ENCODE assay signal across 10 cellular contexts in genomic region chr2:6864251-6864758, GRCh38. TPM values are rescaled to one million over a fixed set of nuclear protein-coding genes. Genes with fewer than 3 reads are reported as not detected.
DNase-seq lines count a peak whose midpoint lies in the region; ATAC-seq and TF ChIP-seq lines count a peak whose summit lies in the region.
"Had no signal": no experiment of that assay in that cellular context is flagged by ENCODE, and none has a peak within 500 bp of the region (broad histone marks: within the 10 kb centered on the region; RNA-seq: fewer than 3 reads in every experiment).

No MANE protein-coding gene starts in this region.

- DNase-seq in heart left ventricle: no peak
- no peak for DNase-seq in Right ventricle myocardium inferior (ENCODE audit: missing footprints)
- DNase-seq in activated T-helper 1 cell treated with anti-CD3 and anti-CD28 coated beads, Interleukin-12 subunit alpha, Interleukin-12 subunit beta, Interleukin-2, Interleukin-4 antibody, amounts not matched to agents 30 ng/mL and 10 ng/mL and 1 ng/mL, durations not matched to agents 14 hours and 24 hours and 36 hours (ENCODE audit: low spot score): no peak
- peak; percentile 8 for DNase-seq in mesenchymal stem cell
- no peak for DNase-seq in type B pancreatic cell (ENCODE audit: extremely low spot score, unreplicated experiment)
- DNase-seq in Peyer's patch: no peak
- no peak for DNase-seq in RPMI8226
- DNase-seq in Ammon's horn (ENCODE audit: low spot score): no peak
- DNase-seq: kidney glomerular epithelial cell had no signal

- TF ChIP-seq POLR2A in heart left ventricle (IDR thresholded peaks at IDR 0.05) (no peak), Peyer's patch (IDR thresholded peaks at IDR 0.05) (no peak)

- H3K27ac Mint-ChIP-seq in activated T-helper 1 cell treated with anti-CD3 and anti-CD28 coated beads, Interleukin-12 subunit alpha, Interleukin-12 subunit beta, Interleukin-2, Interleukin-4 antibody, amounts not matched to agents 30 ng/mL and 10 ng/mL and 1 ng/mL, durations not matched to agents 14 hours and 24 hours and 36 hours: peak overlapping the region; percentile 68
- H3K27ac Mint-ChIP-seq in type B pancreatic cell: no peak overlapping the region

- H3K23ac ChIP-seq in mesenchymal stem cell (ENCODE audit: low read length in 2 of 2): no peak overlapping the region

- H4K91ac ChIP-seq in mesenchymal stem cell (ENCODE audit: low read length): no peak overlapping the region

- intact Hi-C loops in heart left ventricle (cut with DNase I): no loop called here
- intact Hi-C loops in Right ventricle myocardium inferior (cut with DNase I): no loop called here
- intact Hi-C loops in activated T-helper 1 cell treated with anti-CD3 and anti-CD28 coated beads, Interleukin-12 subunit alpha, Interleukin-12 subunit beta, Interleukin-2, Interleukin-4 antibody, amounts not matched to agents 30 ng/mL and 10 ng/mL and 1 ng/mL, durations not matched to agents 14 hours and 24 hours and 36 hours (cut with micrococcal nuclease): no loop called here

- no peak overlapping the region for H3K14ac ChIP-seq in mesenchymal stem cell (ENCODE audit: low read length in 2 of 2)

- H3K4me3 Mint-ChIP-seq in activated T-helper 1 cell treated with anti-CD3 and anti-CD28 coated beads, Interleukin-12 subunit alpha, Interleukin-12 subunit beta, Interleukin-2, Interleukin-4 antibody, amounts not matched to agents 30 ng/mL and 10 ng/mL and 1 ng/mL, durations not matched to agents 14 hours and 24 hours and 36 hours: peak overlapping the region; percentile 74
- H3K4me3 Mint-ChIP-seq in type B pancreatic cell: peak overlapping the region; percentile 71

- TF ChIP-seq CTCF in heart left ventricle (IDR thresholded peaks at IDR 0.05): no peak
- no peak for TF ChIP-seq CTCF in type B pancreatic cell (conservative IDR thresholded peaks at IDR 0.05)
- TF ChIP-seq CTCF in Peyer's patch (IDR thresholded peaks at IDR 0.05): no peak

- H3K4me2 ChIP-seq in mesenchymal stem cell (ENCODE audit: low read length, poor library complexity, severe bottlenecking): no peak overlapping the region

- H3K4me3 ChIP-seq in heart left ventricle: peak overlapping the region; percentile 58 to 92 (median 80)
- peak overlapping the region in 1 of 2 experiments; percentile 95 for H3K4me3 ChIP-seq in mesenchymal stem cell (ENCODE audit: insufficient read depth in 1 of 2, low read depth in 1 of 2, low read length in 2 of 2)
- H3K4me3 ChIP-seq in Peyer's patch: peak overlapping the region in 2 of 4 donors; percentile 88 to 98

- WGBS in heart left ventricle, 4 donors: 43 to 52% (median 46%) methylated on average over 8 of the region's 8 CpGs
- WGBS in mesenchymal stem cell: 77% methylated on average over 8 of the region's 8 CpGs

- no peak overlapping the region for H2AK5ac ChIP-seq in mesenchymal stem cell (ENCODE audit: low read length, severe bottlenecking)

- no peak overlapping the region for H2BK5ac ChIP-seq in mesenchymal stem cell (ENCODE audit: low read depth, low read length, poor library complexity, severe bottlenecking)

- H3K4me1 ChIP-seq in heart left ventricle (peaks cover 0 to 34% (median 24%) of the 10 kb centered on the region in 12 donors), mesenchymal stem cell (ENCODE audit: control insufficient read depth, insufficient read depth, low read depth, low read length) (peaks cover 12% of the 10 kb centered on the region), Peyer's patch (peaks cover 0 to 19% (median 0%) of the 10 kb centered on the region in 4 donors)

- peak overlapping the region in 11 of 12 donors; percentile 70 to 93 (median 91) for H3K27ac ChIP-seq in heart left ventricle
- no peak overlapping the region for H3K27ac ChIP-seq in mesenchymal stem cell (ENCODE audit: low read length, poor library complexity, severe bottlenecking)
- H3K27ac ChIP-seq in Peyer's patch: peak overlapping the region in 1 of 4 donors; percentile 93
- H3K27ac ChIP-seq: epithelial cell of prostate had no signal

- ATAC-seq in heart left ventricle (no peak), Right ventricle myocardium inferior (no peak)

- H2BK15ac ChIP-seq in mesenchymal stem cell (ENCODE audit: low read depth, poor library complexity, severe bottlenecking): no peak overlapping the region

- H3K18ac ChIP-seq in mesenchymal stem cell (ENCODE audit: low read depth in 1 of 2, low read length in 2 of 2): no peak overlapping the region

- H3K79me1 ChIP-seq in mesenchymal stem cell (replicated peaks; ENCODE audit: low read length, poor library complexity, severe bottlenecking): no peaks in the 10 kb centered on the region

- no peak overlapping the region for H4K8ac ChIP-seq in mesenchymal stem cell (ENCODE audit: low read length)

- H3K4ac ChIP-seq in mesenchymal stem cell (ENCODE audit: low read depth in 1 of 2, low read length in 2 of 2): no peak overlapping the region

- no peaks in the 10 kb centered on the region for H3K27me3 Mint-ChIP-seq in activated T-helper 1 cell treated with anti-CD3 and anti-CD28 coated beads, Interleukin-12 subunit alpha, Interleukin-12 subunit beta, Interleukin-2, Interleukin-4 antibody, amounts not matched to agents 30 ng/mL and 10 ng/mL and 1 ng/mL, durations not matched to agents 14 hours and 24 hours and 36 hours (ENCODE audit: insufficient read depth)
- peaks cover 15% of the 10 kb centered on the region for H3K27me3 Mint-ChIP-seq in type B pancreatic cell

- H3K36me3 ChIP-seq in heart left ventricle: peaks cover 0 to 40% (median 12%) of the 10 kb centered on the region in 9 donors
- peaks cover 4 to 24% of the 10 kb centered on the region in 2 experiments for H3K36me3 ChIP-seq in mesenchymal stem cell (ENCODE audit: control insufficient read depth in 1 of 2, insufficient read depth in 2 of 2, low read depth in 1 of 2, low read length in 2 of 2)
- H3K36me3 ChIP-seq in Peyer's patch: peaks cover 0 to 17% (median 0%) of the 10 kb centered on the region in 3 donors

- no peak overlapping the region for H2BK12ac ChIP-seq in mesenchymal stem cell (ENCODE audit: low read length in 2 of 2)

- H2BK120ac ChIP-seq in mesenchymal stem cell (ENCODE audit: low read depth, low read length): no peak overlapping the region

- H3K4me1 Mint-ChIP-seq in activated T-helper 1 cell treated with anti-CD3 and anti-CD28 coated beads, Interleukin-12 subunit alpha, Interleukin-12 subunit beta, Interleukin-2, Interleukin-4 antibody, amounts not matched to agents 30 ng/mL and 10 ng/mL and 1 ng/mL, durations not matched to agents 14 hours and 24 hours and 36 hours (ENCODE audit: low read depth): peaks cover 57% of the 10 kb centered on the region
- H3K4me1 Mint-ChIP-seq in type B pancreatic cell (ENCODE audit: unreplicated experiment): peaks cover 6% of the 10 kb centered on the region

- H3K9ac ChIP-seq in mesenchymal stem cell (ENCODE audit: low read length): peak overlapping the region; percentile 76

- H3K9me3 Mint-ChIP-seq in activated T-helper 1 cell treated with anti-CD3 and anti-CD28 coated beads, Interleukin-12 subunit alpha, Interleukin-12 subunit beta, Interleukin-2, Interleukin-4 antibody, amounts not matched to agents 30 ng/mL and 10 ng/mL and 1 ng/mL, durations not matched to agents 14 hours and 24 hours and 36 hours: peaks cover 23% of the 10 kb centered on the region
- H3K9me3 Mint-ChIP-seq in type B pancreatic cell: peaks cover 15% of the 10 kb centered on the region

- H3K27me3 ChIP-seq in heart left ventricle (no peaks in the 10 kb centered on the region), mesenchymal stem cell (ENCODE audit: control insufficient read depth in 1 of 2, insufficient read depth in 1 of 2, low read length in 2 of 2) (peaks cover 0 to 9% of the 10 kb centered on the region in 2 experiments), Peyer's patch (no peaks in the 10 kb centered on the region)

- H3K36me3 Mint-ChIP-seq in activated T-helper 1 cell treated with anti-CD3 and anti-CD28 coated beads, Interleukin-12 subunit alpha, Interleukin-12 subunit beta, Interleukin-2, Interleukin-4 antibody, amounts not matched to agents 30 ng/mL and 10 ng/mL and 1 ng/mL, durations not matched to agents 14 hours and 24 hours and 36 hours (ENCODE audit: low read depth): peaks cover 37% of the 10 kb centered on the region
- H3K36me3 Mint-ChIP-seq in type B pancreatic cell: peaks cover 21% of the 10 kb centered on the region

- no peak overlapping the region for H2AFZ ChIP-seq in mesenchymal stem cell (ENCODE audit: low read depth, low read length)

- peaks cover 0 to 15% (median 3%) of the 10 kb centered on the region in 12 donors for H3K9me3 ChIP-seq in heart left ventricle
- no peaks in the 10 kb centered on the region for H3K9me3 ChIP-seq in mesenchymal stem cell (ENCODE audit: control insufficient read depth, low read length)
- H3K9me3 ChIP-seq in Peyer's patch: peaks cover 0 to 6% (median 0%) of the 10 kb centered on the region in 4 donors

RNA-seq across cellular contexts. Expression of gene CMPK2, which starts 1.4 kb away (rescaled TPM):
- total RNA-seq in heart left ventricle (10 to 100 TPM in 2 of 9 donors, 1 to 10 TPM in 7; 3.3 to 33.2 (median 6.5) TPM), Right ventricle myocardium inferior (3.4 TPM), type B pancreatic cell (ENCODE audit: low replicate concordance) (4.4 and 7.2 TPM in 2 replicates), Peyer's patch (10 to 100 TPM in 3 of 4 donors, 1 to 10 TPM in 1; 7.4 to 13.2 (median 11.4) TPM)
- polyA plus RNA-seq in heart left ventricle: 1 to 10 TPM; 2.0 to 3.5 TPM
- total RNA-seq in activated T-helper 1 cell treated with anti-CD3 and anti-CD28 coated beads, Interleukin-12 subunit alpha, Interleukin-12 subunit beta, Interleukin-2, Interleukin-4 antibody, amounts not matched to agents 30 ng/mL and 10 ng/mL and 1 ng/mL, durations not matched to agents 14 hours and 24 hours and 36 hours: 4.1 and 7.4 TPM in 2 replicates
- 0.99 TPM for polyA plus RNA-seq in mesenchymal stem cell (2013, experiment 1 of 2)
- polyA plus RNA-seq in mesenchymal stem cell (2013, experiment 2 of 2): 1.1 TPM

RNA-seq across cellular contexts. Expression of gene RSAD2, which starts 13.3 kb away (rescaled TPM):
- 10 to 100 TPM in 2 of 9 donors, 1 to 10 TPM in 7; 1.2 to 18.0 (median 4.8) TPM for total RNA-seq in heart left ventricle
- 1 to 10 TPM; 1.9 to 2.9 TPM for polyA plus RNA-seq in heart left ventricle
- 3.3 TPM for total RNA-seq in Right ventricle myocardium inferior
- 2.2 and 2.4 TPM in 2 replicates for total RNA-seq in activated T-helper 1 cell treated with anti-CD3 and anti-CD28 coated beads, Interleukin-12 subunit alpha, Interleukin-12 subunit beta, Interleukin-2, Interleukin-4 antibody, amounts not matched to agents 30 ng/mL and 10 ng/mL and 1 ng/mL, durations not matched to agents 14 hours and 24 hours and 36 hours
- 0.32 TPM for polyA plus RNA-seq in mesenchymal stem cell (2013, experiment 1 of 2)
- 0.21 TPM for polyA plus RNA-seq in mesenchymal stem cell (2013, experiment 2 of 2)
- total RNA-seq in type B pancreatic cell (ENCODE audit: low replicate concordance): 3.3 and 3.4 TPM in 2 replicates
- 1 to 10 TPM; 1.2 to 5.8 (median 2.2) TPM for total RNA-seq in Peyer's patch

RNA-seq across cellular contexts. Expression of gene RNF144A, which starts 52.9 kb away (rescaled TPM):
- total RNA-seq in heart left ventricle (10 to 100 TPM; 10.3 to 27.2 (median 14.9) TPM), Right ventricle myocardium inferior (16.9 TPM), type B pancreatic cell (ENCODE audit: low replicate concordance) (23.2 and 35.6 TPM in 2 replicates), Peyer's patch (10 to 100 TPM in 3 of 4 donors, 1 to 10 TPM in 1; 9.1 to 16.5 (median 13.9) TPM)
- polyA plus RNA-seq in heart left ventricle: 1 to 10 TPM; 3.5 to 6.4 TPM
- total RNA-seq in activated T-helper 1 cell treated with anti-CD3 and anti-CD28 coated beads, Interleukin-12 subunit alpha, Interleukin-12 subunit beta, Interleukin-2, Interleukin-4 antibody, amounts not matched to agents 30 ng/mL and 10 ng/mL and 1 ng/mL, durations not matched to agents 14 hours and 24 hours and 36 hours: 14.4 and 16.6 TPM in 2 replicates
- polyA plus RNA-seq in mesenchymal stem cell (2013, experiment 1 of 2): 9.0 TPM
- polyA plus RNA-seq in mesenchymal stem cell (2013, experiment 2 of 2): 9.1 TPM
